12 cellular contexts compared by ENCODE assay signal in genomic region chr10:75358835-75359421, GRCh38. TPM values are rescaled to one million over a fixed set of nuclear protein-coding genes. Genes with fewer than 3 reads are reported as not detected.
A peak's percentile ranks its signal among the peaks of the same experiment; 100 is the strongest.
DNase-seq lines count a peak whose midpoint lies in the region; ATAC-seq lines count a peak whose summit lies in the region.
"Had no signal": no experiment of that assay in that cellular context is flagged by ENCODE, and none has a peak within 500 bp of the region (broad histone marks: within the 10 kb centered on the region; RNA-seq: fewer than 3 reads in every experiment).

No MANE protein-coding gene starts in this region.

- H3K27me3 Mint-ChIP-seq in naive thymus-derived CD8-positive, alpha-beta T cell, result peaks cover 4 to 33% (median 9%) of the 10 kb centered on the region in 5 donors

- no peaks in the 10 kb centered on the region for H3K27me3 ChIP-seq in adipocyte (replicated peaks; ENCODE audit: control insufficient read depth, insufficient read depth, low read length)

- no peak overlapping the region for H3K4me3 Mint-ChIP-seq in naive thymus-derived CD8-positive, alpha-beta T cell
- H3K4me3 Mint-ChIP-seq: CD4-positive, alpha-beta memory T cell; endodermal cell had no signal

- H3K36me3 Mint-ChIP-seq in naive thymus-derived CD8-positive, alpha-beta T cell, result peaks cover 0 to 4% (median 0%) of the 10 kb centered on the region in 3 donors
- H3K36me3 Mint-ChIP-seq: CD4-positive, alpha-beta memory T cell had no signal

- H3K36me3 ChIP-seq in adipocyte (ENCODE audit: control insufficient read depth, insufficient read depth, low read length, severe bottlenecking), result no peaks in the 10 kb centered on the region

- POLR2A ChIA-PET in naive thymus-derived CD8-positive, alpha-beta T cell (lab: Charles Lee), result no interaction called here

- no peaks in the 10 kb centered on the region for H3K4me1 Mint-ChIP-seq in naive thymus-derived CD8-positive, alpha-beta T cell
- H3K4me1 Mint-ChIP-seq: CD4-positive, alpha-beta memory T cell; endodermal cell had no signal

- peaks cover 15% of the 10 kb centered on the region for H3K4me1 ChIP-seq in adipocyte (ENCODE audit: control insufficient read depth, insufficient read depth, low read length)

- H3K9me3 ChIP-seq in adipocyte (ENCODE audit: control insufficient read depth, low read length), result peaks cover 8% of the 10 kb centered on the region

- no peak overlapping the region for H3K4me3 ChIP-seq in adipocyte (ENCODE audit: low read length)

- no peak for ATAC-seq in naive thymus-derived CD8-positive, alpha-beta T cell
- no peak for ATAC-seq in GM18520 (IDR thresholded peaks at IDR 0.05; ENCODE audit: unreplicated experiment)

- no peak overlapping the region for H3K9ac ChIP-seq in adipocyte (ENCODE audit: low read length)

- DNase-seq in AG08396 (ENCODE audit: low spot score) (peak; percentile 81), LHCN-M2 (ENCODE audit: low read depth) (peak; percentile 93), adipocyte (ENCODE audit: low read depth) (peak; percentile 73), kidney glomerular epithelial cell (lab: John Stamatoyannopoulos, UW) (peak; percentile 91), NCI-H2081 (lab: John Stamatoyannopoulos, UW) (no peak)
- no peak for DNase-seq in naive thymus-derived CD8-positive, alpha-beta T cell
- DNase-seq in stimulated activated CD4-positive, alpha-beta T cell treated with anti-CD3 and anti-CD28 coated beads, Interleukin-12 subunit alpha, Interleukin-12 subunit beta, amount 100 ng/mL, for 4 hours, result no peak
- DNase-seq: CD4-positive, alpha-beta memory T cell; endodermal cell; stimulated activated CD4-positive, alpha-beta T cell treated with anti-CD3 and anti-CD28 coated beads, Interleukin-15, amount 100 ng/mL, for 24 hours had no signal

- no peak overlapping the region for H3K27ac Mint-ChIP-seq in naive thymus-derived CD8-positive, alpha-beta T cell
- H3K27ac Mint-ChIP-seq: activated T-helper 2 cell treated with anti-CD3 and anti-CD28 coated beads, Interferon-gamma antibody, Interleukin-2, Interleukin-4, amounts not matched to agents 10 μg/mL and 5 μg/mL and 100 μg/mL, durations not matched to agents 14 hours and 24 hours and 36 hours; CD4-positive, alpha-beta memory T cell; endodermal cell had no signal

- H3K9me3 Mint-ChIP-seq in naive thymus-derived CD8-positive, alpha-beta T cell, result peaks cover 0 to 4% (median 0%) of the 10 kb centered on the region in 9 donors
- H3K9me3 Mint-ChIP-seq: activated T-helper 2 cell treated with anti-CD3 and anti-CD28 coated beads, Interferon-gamma antibody, Interleukin-2, Interleukin-4, amounts not matched to agents 10 μg/mL and 5 μg/mL and 100 μg/mL, durations not matched to agents 14 hours and 24 hours and 36 hours; endodermal cell had no signal

RNA-seq across cellular contexts. Expression of gene ZNF503, which starts 42.6 kb away (rescaled TPM):
- 3.8 and 4.1 TPM in 2 replicates for total RNA-seq in LHCN-M2 (2014; rRNA removed)
- polyA plus RNA-seq in LHCN-M2 (2012), result 3.5 TPM
- under 1 TPM; 0.11 to 0.13 TPM for total RNA-seq in naive thymus-derived CD8-positive, alpha-beta T cell
- not detected for polyA plus RNA-seq in naive thymus-derived CD8-positive, alpha-beta T cell
- polyA plus RNA-seq: CD4-positive, alpha-beta memory T cell had no signal

Comparison
In these comparisons a context has a peak if more than half of its experiments do, and no peak if none do; other contexts are left out.
1. DNase-seq: peak in AG08396 (single experiment), LHCN-M2 (single experiment), adipocyte (single experiment) and kidney glomerular epithelial cell (single experiment); none in naive thymus-derived CD8-positive, alpha-beta T cell (0 of 10), NCI-H2081 (0 of 2) and stimulated activated CD4-positive, alpha-beta T cell treated with anti-CD3 and anti-CD28 coated beads, Interleukin-12 subunit alpha, Interleukin-12 subunit beta, amount 100 ng/mL, for 4 hours (single experiment).